Comparison of ENCODE assay signal across 24 cellular contexts in the genomic region with DNA sequence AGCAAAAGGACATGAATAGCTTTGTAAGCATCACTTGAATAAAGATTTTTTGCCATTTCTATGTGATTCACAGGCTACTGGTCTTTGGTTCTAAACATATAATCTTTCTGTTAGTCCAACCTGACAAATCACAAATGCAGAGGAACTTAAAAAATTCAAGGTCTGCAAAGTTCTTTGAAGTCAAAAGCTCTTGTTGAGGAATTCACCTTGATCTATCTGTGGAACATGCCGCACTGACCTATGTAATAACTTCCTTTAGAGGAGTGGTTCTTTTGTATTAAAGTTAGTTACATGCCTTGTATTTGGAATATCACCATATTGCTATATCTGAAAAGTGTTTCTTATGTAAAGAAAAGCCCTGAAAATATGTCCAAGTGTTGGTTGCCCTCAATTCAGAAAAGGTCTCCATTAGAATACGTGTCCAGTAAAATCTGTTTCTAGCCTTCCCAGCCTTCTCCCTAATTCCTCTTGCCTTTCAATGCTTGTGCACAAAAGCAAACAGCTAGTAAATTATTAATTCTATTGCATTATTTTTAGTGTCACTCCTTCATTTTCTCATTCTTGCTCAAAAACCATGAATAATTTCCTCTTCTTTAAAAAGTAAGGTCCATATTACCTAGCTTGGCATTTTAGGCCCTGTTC.
DNase-seq lines count a peak whose midpoint lies in the region; ATAC-seq, FAIRE-seq and TF ChIP-seq lines count a peak whose summit lies in the region.
"Had no signal": no experiment of that assay in that cellular context is flagged by ENCODE, and none has a peak within 500 bp of the region (broad histone marks: within the 10 kb centered on the region; RNA-seq: fewer than 3 reads in every experiment).

No MANE protein-coding gene starts in this region.

- H3K4me3 ChIP-seq in HepG2 (replicated peaks in 1 of 3; ENCODE audit: insufficient read depth in 1 of 3, low read depth in 2 of 3, low read length in 3 of 3) = peak overlapping the region in 2 of 3 experiments; percentile 11 to 30; a peak in 2 of 6 replicates
- H3K4me3 ChIP-seq in right lobe of liver = no peak overlapping the region
- H3K4me3 ChIP-seq: A549; BLaER1 treated with 17β-estradiol and CSF1 and Interleukin-3, amounts not matched to agents 10 nM and 100 nM had no signal

- TF ChIP-seq CTCF in HepG2 (CRISPR knock-in tag; IDR thresholded peaks at IDR 0.05) (no peak), right lobe of liver (IDR thresholded peaks at IDR 0.05) (no peak), osteocyte (IDR thresholded peaks at IDR 0.05) (no peak)

- BruUV-seq in HepG2 (replicated peaks; lab: Mats Ljungman, UMichigan) = TSS peak; percentile 70

- CTCF ChIA-PET in HepG2 (lab: Yijun Ruan, JAX; ENCODE audit: low intra/inter-chr PET ratio, low total read pairs) = no interaction called here

- no peaks in the 10 kb centered on the region for H3K27me3 ChIP-seq in HepG2 (ENCODE audit: control insufficient read depth in 1 of 2, insufficient read depth in 2 of 2, low read length in 2 of 2)
- H3K27me3 ChIP-seq in right lobe of liver = no peaks in the 10 kb centered on the region
- H3K27me3 ChIP-seq: BLaER1 treated with 17β-estradiol and CSF1 and Interleukin-3, amounts not matched to agents 10 nM and 100 nM had no signal

- no peaks in the 10 kb centered on the region for H3K36me3 Mint-ChIP-seq in osteocyte (ENCODE audit: unreplicated experiment)
- H3K36me3 Mint-ChIP-seq: CD8-positive, alpha-beta T cell had no signal

- no peaks in the 10 kb centered on the region for H3K79me2 ChIP-seq in HepG2 (ENCODE audit: insufficient read depth, low read length)

- H3K36me3 ChIP-seq in HepG2 (replicated peaks in 1 of 2; ENCODE audit: control insufficient read depth in 1 of 2, insufficient read depth in 2 of 2, low read length in 2 of 2) (no peaks in the 10 kb centered on the region), right lobe of liver (no peaks in the 10 kb centered on the region)
- H3K36me3 ChIP-seq: BLaER1 treated with 17β-estradiol and CSF1 and Interleukin-3, amounts not matched to agents 10 nM and 100 nM had no signal

- no peak overlapping the region for H3K27ac Mint-ChIP-seq in osteocyte (ENCODE audit: unreplicated experiment)
- H3K27ac Mint-ChIP-seq: B cell; CD4-positive, alpha-beta T cell; CD8-positive, alpha-beta T cell had no signal

- no peak overlapping the region for H2AFZ ChIP-seq in HepG2 (ENCODE audit: low read length)

- peaks cover 6% of the 10 kb centered on the region for H3K9me3 Mint-ChIP-seq in osteocyte (ENCODE audit: unreplicated experiment)
- H3K9me3 Mint-ChIP-seq: CD4-positive, alpha-beta T cell had no signal

- POLR2A ChIA-PET in HepG2 (lab: Yijun Ruan, JAX) = interaction anchor here (0.7 to 2.0 kb wide), 6 partner anchors 10 to 175 kb away, joined by 3 to 17 read pairs (median 5); no protein-coding TSS in a partner anchor

- H3K27me3 Mint-ChIP-seq in osteocyte (ENCODE audit: unreplicated experiment) = no peaks in the 10 kb centered on the region
- H3K27me3 Mint-ChIP-seq: B cell; CD4-positive, alpha-beta T cell had no signal

- in situ Hi-C loops in HepG2 (cut with HindIII; ENCODE audit: extremely low pct_ligation_motif_present, low pct_unique_long_range_greater_than_20kb) = loop anchor here (10.0 kb wide), 1 partner anchor 172 kb away; no protein-coding TSS in a partner anchor

- 8% methylated on average over 2 of the region's 2 CpGs for WGBS in HepG2 (ENCODE audit: low lambda C conversion rate)
- 48% methylated on average over 2 of the region's 2 CpGs for WGBS in right lobe of liver (ENCODE audit: insufficient coverage, low coverage, low lambda C conversion rate, missing lambda C conversion rate)

- ATAC-seq in HepG2 (peak; percentile 91), right lobe of liver (peak; percentile 45 to 86 (median 80))
- ATAC-seq: A549; CD8-positive, alpha-beta T cell had no signal

- intact Hi-C loops in HepG2 (cut with micrococcal nuclease; ENCODE audit: unreplicated experiment) = loop anchor here (2.0 to 5.0 kb wide), 2 partner anchors 14 to 75 kb away; no protein-coding TSS in a partner anchor
- intact Hi-C loops in right lobe of liver (cut with DNase I) = no loop called here

- no peak overlapping the region for H3K4me3 Mint-ChIP-seq in osteocyte (ENCODE audit: unreplicated experiment)
- H3K4me3 Mint-ChIP-seq: B cell; CD4-positive, alpha-beta T cell; CD8-positive, alpha-beta T cell had no signal

- no peaks in the 10 kb centered on the region for H3K9me3 ChIP-seq in HepG2 (ENCODE audit: low read length)
- no peaks in the 10 kb centered on the region for H3K9me3 ChIP-seq in right lobe of liver
- H3K9me3 ChIP-seq: A549; BLaER1 treated with 17β-estradiol and CSF1 and Interleukin-3, amounts not matched to agents 10 nM and 100 nM; Caco-2 had no signal

- H3K4me1 ChIP-seq in HepG2 (ENCODE audit: insufficient read depth, low read length) = peaks cover 60% of the 10 kb centered on the region
- H3K4me1 ChIP-seq in right lobe of liver = peaks cover 0 to 13% (median 0%) of the 10 kb centered on the region in 4 donors
- H3K4me1 ChIP-seq: A549; BLaER1 treated with 17β-estradiol and CSF1 and Interleukin-3, amounts not matched to agents 10 nM and 100 nM; Caco-2 had no signal

- H4K20me1 ChIP-seq in HepG2 (ENCODE audit: insufficient read depth, low read length) = no peaks in the 10 kb centered on the region
- H4K20me1 ChIP-seq: BLaER1 treated with 17β-estradiol and CSF1 and Interleukin-3, amounts not matched to agents 10 nM and 100 nM had no signal

- DNase-seq in DMS53 (lab: John Stamatoyannopoulos, UW) (peak; percentile 22), DMS53 treated with DMSO at 0.1 percent for 48 hours (lab: John Stamatoyannopoulos, UW; ENCODE audit: unreplicated experiment) (no peak), HepG2 (ENCODE audit: low spot score) (peak; percentile 90), right lobe of liver (no peak), renal cortical epithelial cell (ENCODE audit: low read depth) (peak; percentile 55), osteocyte (ENCODE audit: extremely low spot score, unreplicated experiment) (no peak), germinal center (ENCODE audit: low spot score) (no peak), NCI-H524 treated with DMSO at 0.1 percent for 48 hours (lab: John Stamatoyannopoulos, UW) (no peak)
- DNase-seq: AML-193; Caco-2; Calu3; CD4-positive, alpha-beta T cell; CD8-positive, alpha-beta T cell; DMS79 treated with DMSO at 0.1 percent for 48 hours; GF-D8 had no signal

- TF ChIP-seq POLR2A in HepG2 (IDR thresholded peaks at IDR 0.05; ENCODE audit: insufficient read depth in 1 of 2, low read depth in 2 of 2, low read length in 2 of 2) (no peak), right lobe of liver (IDR thresholded peaks at IDR 0.05) (no peak)

- peak in 1 of 2 experiments; percentile 74; a peak in 2 of 4 replicates for TF ChIP-seq EP300 in HepG2 (IDR thresholded peaks at IDR 0.05; ENCODE audit: low read depth in 2 of 2, low read length in 2 of 2)
- TF ChIP-seq EP300 in HepG2 (CRISPR knock-in tag; IDR thresholded peaks at IDR 0.05; ENCODE audit: borderline replicate concordance) = peak; percentile 30; the same call in 1 of the 2 replicates

- TF ChIP-seq RAD21 in HepG2 (CRISPR knock-in tag; IDR thresholded peaks at IDR 0.05) = no peak

- H3K9ac ChIP-seq in HepG2 (ENCODE audit: insufficient read depth, low read depth, low read length) = peak overlapping the region; percentile 40
- H3K9ac ChIP-seq: BLaER1 treated with 17β-estradiol and CSF1 and Interleukin-3, amounts not matched to agents 10 nM and 100 nM had no signal

- H3K4me2 ChIP-seq in HepG2 (ENCODE audit: low read depth, low read length) = peak overlapping the region; percentile 64
- H3K4me2 ChIP-seq: A549; BLaER1 treated with 17β-estradiol and CSF1 and Interleukin-3, amounts not matched to agents 10 nM and 100 nM had no signal

- H3K4me1 Mint-ChIP-seq in osteocyte (ENCODE audit: unreplicated experiment) = no peaks in the 10 kb centered on the region
- H3K4me1 Mint-ChIP-seq: B cell had no signal

- H3K27ac ChIP-seq in HepG2 (ENCODE audit: extremely low read length, insufficient read depth, low read length) (peak overlapping the region; percentile 71), right lobe of liver (peak overlapping the region in 2 of 3 donors; percentile 10 to 14)
- H3K27ac ChIP-seq: 22Rv1; A549; BLaER1 treated with 17β-estradiol and CSF1 and Interleukin-3, amounts not matched to agents 10 nM and 100 nM; C4-2B had no signal

- FAIRE-seq in HepG2 (lab: Jason Lieb, UNC) = peak; percentile 64
- FAIRE-seq: A549, D721Med, G401.6, GM12891, GM19239 had no signal

TF ChIP-seq in HepG2, 621 proteins besides CTCF, POLR2A, EP300 and RAD21 (continues in another document):
- TF ChIP-seq GFI1 (CRISPR knock-in tag; IDR thresholded peaks at IDR 0.05; ENCODE audit: borderline replicate concordance) = 0 out of 2 replicates have a peak, but pooled peaks have one; percentile 19
- TF ChIP-seq NFE2L2 (IDR thresholded peaks at IDR 0.05; ENCODE audit: low read length) = no peak
- no peak for TF ChIP-seq PITX1 (CRISPR knock-in tag; IDR thresholded peaks at IDR 0.05)
- TF ChIP-seq SRSF9 (IDR thresholded peaks at IDR 0.05; ENCODE audit: borderline replicate concordance, insufficient read depth, low read depth, low read length, poor library complexity, severe bottlenecking) = no peak
- no peak for TF ChIP-seq MYC (CRISPR knock-in tag; IDR thresholded peaks at IDR 0.05; ENCODE audit: borderline replicate concordance)
- TF ChIP-seq, protein P1, sequence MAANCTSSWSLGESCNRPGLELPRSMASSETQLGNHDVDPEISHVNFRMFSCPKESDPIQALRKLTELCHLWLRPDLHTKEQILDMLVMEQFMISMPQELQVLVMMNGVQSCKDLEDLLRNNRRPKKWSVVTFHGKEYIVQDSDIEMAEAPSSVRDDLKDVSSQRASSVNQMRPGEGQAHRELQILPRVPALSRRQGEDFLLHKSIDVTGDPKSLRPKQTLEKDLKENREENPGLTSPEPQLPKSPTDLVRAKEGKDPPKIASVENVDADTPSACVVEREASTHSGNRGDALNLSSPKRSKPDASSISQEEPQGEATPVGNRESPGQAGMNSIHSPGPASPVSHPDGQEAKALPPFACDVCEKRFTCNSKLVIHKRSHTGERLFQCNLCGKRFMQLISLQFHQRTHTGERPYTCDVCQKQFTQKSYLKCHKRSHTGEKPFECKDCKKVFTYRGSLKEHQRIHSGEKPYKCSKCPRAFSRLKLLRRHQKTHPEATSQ (CRISPR knock-in tag; IDR thresholded peaks at IDR 0.05; ENCODE audit: borderline replicate concordance) = no peak
- TF ChIP-seq TCF7L2 (IDR thresholded peaks at IDR 0.05; ENCODE audit: low read depth, low read length) = peak; percentile 66
- TF ChIP-seq, protein P2, sequence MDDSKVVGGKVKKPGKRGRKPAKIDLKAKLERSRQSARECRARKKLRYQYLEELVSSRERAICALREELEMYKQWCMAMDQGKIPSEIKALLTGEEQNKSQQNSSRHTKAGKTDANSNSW (CRISPR knock-in tag; IDR thresholded peaks at IDR 0.05; ENCODE audit: borderline replicate concordance) = no peak
- no peak for TF ChIP-seq MAFG (CRISPR knock-in tag; IDR thresholded peaks at IDR 0.05)
- no peak for TF ChIP-seq ZFP36L2 (CRISPR knock-in tag; IDR thresholded peaks at IDR 0.05)

Comparison
In these comparisons a context has a peak if more than half of its experiments do, and no peak if none do; other contexts are left out.
1. DNase-seq: peak in DMS53 (single experiment), HepG2 (single experiment) and renal cortical epithelial cell (single experiment); none in DMS53 treated with DMSO at 0.1 percent for 48 hours (single experiment), right lobe of liver (0 of 3), osteocyte (single experiment), germinal center (single experiment) and NCI-H524 treated with DMSO at 0.1 percent for 48 hours (single experiment).
2. H3K4me3 ChIP-seq: peak in HepG2 (2 of 3); none in right lobe of liver (0 of 3).